ENCODE assay signal across 12 cellular contexts in the genomic region with DNA sequence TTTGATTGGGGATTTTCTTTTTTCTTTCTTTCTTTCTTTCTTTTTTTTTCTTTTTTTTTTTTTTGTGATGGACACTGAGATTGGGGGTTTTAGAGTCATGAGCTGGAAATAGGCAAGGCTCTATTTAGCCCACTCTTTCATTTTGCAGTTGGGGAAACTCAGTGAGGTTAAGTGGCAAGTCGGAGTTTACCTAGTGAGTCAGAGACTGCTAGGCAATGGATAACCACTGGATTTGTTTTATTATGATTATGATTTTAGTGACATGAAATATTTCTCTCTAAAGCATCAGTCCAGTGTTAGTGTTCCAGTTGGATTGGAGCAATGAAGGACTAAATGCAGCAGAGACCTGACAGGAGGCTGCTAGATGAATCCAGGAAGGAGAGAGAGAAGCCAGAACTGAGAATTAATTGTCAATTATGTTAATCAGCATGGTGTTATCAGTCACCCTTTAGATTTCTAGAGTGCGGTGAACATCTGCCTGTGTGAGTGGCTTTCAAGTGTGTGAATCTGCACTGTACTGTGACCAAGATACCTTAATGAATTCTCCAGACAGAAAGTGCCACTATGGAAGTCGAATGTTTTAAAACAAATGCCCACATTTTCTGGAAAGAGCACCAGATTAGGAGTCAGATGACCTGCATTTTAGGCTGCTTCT. TPM values are rescaled to one million over a fixed set of nuclear protein-coding genes. Genes with fewer than 3 reads are reported as not detected.
DNase-seq lines count a peak whose midpoint lies in the region; ATAC-seq lines count a peak whose summit lies in the region.
"Had no signal": no experiment of that assay in that cellular context is flagged by ENCODE, and none has a peak within 500 bp of the region (broad histone marks: within the 10 kb centered on the region; RNA-seq: fewer than 3 reads in every experiment).

No MANE protein-coding gene starts in this region.

- CTCF ChIA-PET in activated CD4-positive, alpha-beta memory T cell treated with anti-CD3 and anti-CD28 coated beads for 36 hours (lab: Charles Lee): interaction anchor here (2.1 to 4.2 kb wide), 2 partner anchors 10 to 47 kb away, joined by 8 to 31 read pairs; no protein-coding TSS in a partner anchor

- peak overlapping the region; percentile 52 for H3K27ac Mint-ChIP-seq in activated CD4-positive, alpha-beta memory T cell treated with anti-CD3 and anti-CD28 coated beads for 36 hours
- H3K27ac Mint-ChIP-seq: activated B cell treated with CpG ODN at 0.5 μM for 24 hours had no signal

- intact Hi-C loops in activated CD4-positive, alpha-beta memory T cell treated with anti-CD3 and anti-CD28 coated beads for 36 hours (cut with micrococcal nuclease): loop anchor here (5.0 kb wide), 1 partner anchor 1136 kb away; no protein-coding TSS in a partner anchor

- peaks cover 80% of the 10 kb centered on the region for H3K4me1 Mint-ChIP-seq in activated CD4-positive, alpha-beta memory T cell treated with anti-CD3 and anti-CD28 coated beads for 36 hours (ENCODE audit: low read depth)

- peak; percentile 44 for ATAC-seq in GM21529 (IDR thresholded peaks at IDR 0.05; ENCODE audit: unreplicated experiment)
- ATAC-seq in HG03097 (IDR thresholded peaks at IDR 0.05; ENCODE audit: low FRiP score, unreplicated experiment): no peak
- ATAC-seq: esophagus mucosa had no signal

- no peaks in the 10 kb centered on the region for H3K27me3 Mint-ChIP-seq in activated CD4-positive, alpha-beta memory T cell treated with anti-CD3 and anti-CD28 coated beads for 36 hours
- H3K27me3 Mint-ChIP-seq: activated B cell treated with CpG ODN at 0.5 μM for 24 hours had no signal

- DNase-seq in EH (ENCODE audit: low read depth) (peak; percentile 26), kidney tubule cell (ENCODE audit: low spot score) (peak; percentile 21), NCI-H82 (lab: John Stamatoyannopoulos, UW) (no peak), dedifferentiated amniotic fluid mesenchymal stem cell (ENCODE audit: extremely low spot score) (no peak)
- DNase-seq in activated CD4-positive, alpha-beta memory T cell treated with anti-CD3 and anti-CD28 coated beads for 36 hours: no peak
- DNase-seq: activated B cell treated with CpG ODN at 0.5 μM for 24 hours, DMS153, lower lobe of right lung, NCI-H146 had no signal

- POLR2A ChIA-PET in activated CD4-positive, alpha-beta memory T cell treated with anti-CD3 and anti-CD28 coated beads for 36 hours (lab: Charles Lee): interaction anchor here (0.6 to 1.1 kb wide), 2 partner anchors 10 to 12 kb away, joined by 4 to 6 read pairs; no protein-coding TSS in a partner anchor

- peaks cover 4% of the 10 kb centered on the region for H3K36me3 Mint-ChIP-seq in activated CD4-positive, alpha-beta memory T cell treated with anti-CD3 and anti-CD28 coated beads for 36 hours

- no peak overlapping the region for H3K4me3 Mint-ChIP-seq in activated CD4-positive, alpha-beta memory T cell treated with anti-CD3 and anti-CD28 coated beads for 36 hours
- H3K4me3 Mint-ChIP-seq: activated B cell treated with CpG ODN at 0.5 μM for 24 hours had no signal

- no peaks in the 10 kb centered on the region for H3K9me3 Mint-ChIP-seq in activated CD4-positive, alpha-beta memory T cell treated with anti-CD3 and anti-CD28 coated beads for 36 hours
- H3K9me3 Mint-ChIP-seq: activated B cell treated with CpG ODN at 0.5 μM for 24 hours had no signal

RNA-seq across cellular contexts. Expression of a gene that starts 10.9 kb away (rescaled TPM):
- total RNA-seq in activated CD4-positive, alpha-beta memory T cell treated with anti-CD3 and anti-CD28 coated beads for 36 hours: 10 to 100 TPM; 20.2 to 24.8 TPM

Comparison
In these comparisons a context has a peak if more than half of its experiments do, and no peak if none do; other contexts are left out.
1. DNase-seq: peak in EH (single experiment) and kidney tubule cell (single experiment); none in activated CD4-positive, alpha-beta memory T cell treated with anti-CD3 and anti-CD28 coated beads for 36 hours (single experiment), NCI-H82 (single experiment) and dedifferentiated amniotic fluid mesenchymal stem cell (single experiment).